ENCODE assay signal across 1 cellular context in the genomic region with DNA sequence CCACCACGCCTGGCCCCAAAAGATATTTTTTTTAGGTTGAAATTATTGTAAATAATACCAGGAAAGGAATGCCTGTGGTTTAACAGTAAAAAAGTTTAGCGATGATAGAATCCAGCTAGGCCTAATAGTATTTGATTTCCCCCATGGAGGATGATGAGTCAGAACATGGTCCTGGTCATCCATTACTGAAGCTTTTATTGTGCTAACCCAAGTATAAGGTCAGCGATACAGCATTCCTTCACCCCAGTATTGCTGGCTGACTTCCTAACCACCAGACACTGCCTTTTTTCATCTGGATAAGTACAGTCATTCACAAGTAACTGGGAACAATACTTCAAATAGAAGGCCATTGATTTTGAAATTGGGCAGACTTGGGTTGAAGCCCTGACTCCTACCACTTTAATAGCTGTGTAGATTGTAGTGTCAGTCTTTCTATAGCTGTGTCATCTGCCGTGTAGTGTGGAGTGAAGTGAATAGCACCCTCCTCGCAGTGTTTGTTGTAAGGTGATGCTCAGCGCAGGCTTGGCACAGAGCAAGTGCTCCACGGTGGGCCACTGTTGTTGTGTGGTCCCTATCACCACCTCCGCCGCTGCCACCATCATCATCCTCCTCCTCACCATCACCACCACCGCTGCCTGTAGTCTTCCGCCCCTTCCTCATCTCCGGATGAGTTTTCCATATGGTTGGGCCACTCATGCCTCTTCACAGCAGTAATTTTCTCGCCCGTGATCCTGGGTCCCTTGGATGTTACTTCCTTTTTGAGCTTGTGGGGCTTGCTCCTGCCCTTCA.
TF ChIP-seq lines count a peak whose summit lies in the region.

No MANE protein-coding gene starts in this region.

TF ChIP-seq in SK-N-SH treated with all-trans-retinoic acid at 6 μM for 48 hours, 23 proteins besides CTCF, POLR2A, EP300 and RAD21 (continued from another document):
- TF ChIP-seq, protein P1, sequence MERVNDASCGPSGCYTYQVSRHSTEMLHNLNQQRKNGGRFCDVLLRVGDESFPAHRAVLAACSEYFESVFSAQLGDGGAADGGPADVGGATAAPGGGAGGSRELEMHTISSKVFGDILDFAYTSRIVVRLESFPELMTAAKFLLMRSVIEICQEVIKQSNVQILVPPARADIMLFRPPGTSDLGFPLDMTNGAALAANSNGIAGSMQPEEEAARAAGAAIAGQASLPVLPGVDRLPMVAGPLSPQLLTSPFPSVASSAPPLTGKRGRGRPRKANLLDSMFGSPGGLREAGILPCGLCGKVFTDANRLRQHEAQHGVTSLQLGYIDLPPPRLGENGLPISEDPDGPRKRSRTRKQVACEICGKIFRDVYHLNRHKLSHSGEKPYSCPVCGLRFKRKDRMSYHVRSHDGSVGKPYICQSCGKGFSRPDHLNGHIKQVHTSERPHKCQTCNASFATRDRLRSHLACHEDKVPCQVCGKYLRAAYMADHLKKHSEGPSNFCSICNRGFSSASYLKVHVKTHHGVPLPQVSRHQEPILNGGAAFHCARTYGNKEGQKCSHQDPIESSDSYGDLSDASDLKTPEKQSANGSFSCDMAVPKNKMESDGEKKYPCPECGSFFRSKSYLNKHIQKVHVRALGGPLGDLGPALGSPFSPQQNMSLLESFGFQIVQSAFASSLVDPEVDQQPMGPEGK (CRISPR knock-in tag; IDR thresholded peaks at IDR 0.05; ENCODE audit: borderline replicate concordance) = peak; percentile 31; the same call in 1 of the 2 replicates
- TF ChIP-seq ISL1 (CRISPR knock-in tag; IDR thresholded peaks at IDR 0.05) (peak; percentile 80), OSR1 (CRISPR knock-in tag; IDR thresholded peaks at IDR 0.05) (no peak)
TF ChIP-seq in SK-N-SH treated with all-trans-retinoic acid at 6 μM for 48 hours: peak in this region for 3.
